6 cellular contexts compared by ENCODE assay signal in the genomic region with DNA sequence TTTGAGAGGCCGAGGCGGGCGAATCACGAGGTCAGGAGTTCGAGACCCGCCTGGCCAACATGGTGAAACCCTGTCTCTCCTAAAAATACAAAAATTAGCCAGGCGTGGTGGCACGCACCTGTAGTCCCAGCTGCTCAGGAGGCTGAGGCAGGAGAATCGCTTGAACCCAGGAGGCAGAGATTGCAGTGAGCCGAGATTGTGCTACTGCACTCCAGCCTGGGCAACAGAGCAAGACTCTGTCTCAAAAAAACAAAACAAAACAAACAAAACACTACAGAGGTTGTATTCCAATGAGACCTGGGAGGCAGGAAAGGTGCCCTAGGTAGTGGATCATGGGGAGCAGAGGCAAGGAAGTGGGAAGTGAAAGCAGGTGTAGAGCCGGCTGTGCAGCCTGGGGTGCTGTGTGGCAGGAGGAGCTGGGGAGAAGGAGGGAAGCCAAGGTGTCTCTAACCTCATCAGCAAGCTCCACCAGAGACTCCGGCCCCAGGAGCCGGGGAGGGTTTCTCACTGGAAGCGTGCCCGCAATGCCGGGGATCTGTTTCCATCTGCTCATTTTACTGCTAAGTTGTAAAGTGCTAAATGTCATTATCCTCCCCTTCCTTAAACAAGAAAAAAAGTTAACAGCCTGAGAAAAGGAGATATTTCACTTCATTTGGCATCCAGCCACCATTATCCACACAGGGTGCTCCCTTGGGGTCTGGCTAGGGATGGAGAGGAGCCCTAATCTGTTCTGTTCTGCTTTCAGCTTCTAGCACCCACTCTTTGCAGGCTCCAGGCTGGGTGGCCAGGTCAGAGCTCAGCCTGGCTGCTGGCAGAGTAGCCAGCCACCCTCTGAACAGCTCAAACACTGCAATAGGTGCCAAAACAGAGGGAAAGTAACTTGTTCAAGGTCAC. TPM values are rescaled to one million over a fixed set of nuclear protein-coding genes. Genes with fewer than 3 reads are reported as not detected.
"Had no signal": no experiment of that assay in that cellular context is flagged by ENCODE, and none has a peak within 500 bp of the region (broad histone marks: within the 10 kb centered on the region; RNA-seq: fewer than 3 reads in every experiment).

No MANE protein-coding gene starts in this region.

RNA-seq across cellular contexts. Expression of a gene that starts 25.0 kb away (rescaled TPM):
- total RNA-seq: ascending aorta, cardiac muscle cell, endothelial cell of umbilical vein, fibroblast of lung, lung microvascular endothelial cell, mesenteric fat pad had no signal
- polyA plus RNA-seq: cardiac muscle cell, endothelial cell of umbilical vein, fibroblast of lung had no signal
